ENCODE assay signal across 23 cellular contexts in genomic region chr20:22825546-22825945, GRCh38.
DNase-seq lines count a peak whose midpoint lies in the region; TF ChIP-seq lines count a peak whose summit lies in the region.
"Had no signal": no experiment of that assay in that cellular context is flagged by ENCODE, and none has a peak within 500 bp of the region (broad histone marks: within the 10 kb centered on the region; RNA-seq: fewer than 3 reads in every experiment).

No MANE protein-coding gene starts in this region.

- no peaks in the 10 kb centered on the region for H3K27me3 Mint-ChIP-seq in MCF 10A (ENCODE audit: insufficient read depth, unreplicated experiment)
- H3K27me3 Mint-ChIP-seq in type B pancreatic cell, result peaks cover 58% of the 10 kb centered on the region

- no peak overlapping the region for H3K4me3 ChIP-seq in smooth muscle cell
- H3K4me3 ChIP-seq in MG63, result no peak overlapping the region
- H3K4me3 ChIP-seq: SK-N-MC had no signal

- CTCF ChIA-PET in MCF 10A (lab: Yijun Ruan, JAX), result interaction anchor here (0.6 to 2.5 kb wide), 8 partner anchors 13 to 375 kb away, joined by 3 to 11 read pairs (median 4); no protein-coding TSS in a partner anchor

- peaks cover 6% of the 10 kb centered on the region for H3K36me3 Mint-ChIP-seq in MCF 10A (ENCODE audit: insufficient read depth, unreplicated experiment)
- H3K36me3 Mint-ChIP-seq in type B pancreatic cell, result no peaks in the 10 kb centered on the region
- H3K36me3 Mint-ChIP-seq: CD8-positive, alpha-beta T cell had no signal

- H3K27me3 ChIP-seq in smooth muscle cell (ENCODE audit: low read depth) (peaks cover 3% of the 10 kb centered on the region), MG63 (no peaks in the 10 kb centered on the region)

- H3K36me3 ChIP-seq in smooth muscle cell (ENCODE audit: low read depth) (no peaks in the 10 kb centered on the region), MG63 (no peaks in the 10 kb centered on the region)

- H3K27ac ChIP-seq in epithelial cell of prostate (peak overlapping the region; percentile 63), smooth muscle cell (ENCODE audit: low read depth) (no peak overlapping the region)
- H3K27ac ChIP-seq: KMS-11, SK-N-MC had no signal

- POLR2A ChIA-PET in MCF 10A (lab: Yijun Ruan, JAX), result interaction anchor here (0.6 to 2.9 kb wide), 12 partner anchors 9 to 525 kb away, joined by 3 to 11 read pairs (median 4); partner anchors contain the start of gene NXT1

- TF ChIP-seq CTCF in MCF 10A (IDR thresholded peaks at IDR 0.05; ENCODE audit: unreplicated experiment), result no peak
- no peak for TF ChIP-seq CTCF in type B pancreatic cell (conservative IDR thresholded peaks at IDR 0.05)
- no peak for TF ChIP-seq CTCF in smooth muscle cell (IDR thresholded peaks at IDR 0.05; ENCODE audit: borderline replicate concordance, insufficient read depth, poor library complexity, severe bottlenecking)

- no peaks in the 10 kb centered on the region for H3K4me1 ChIP-seq in smooth muscle cell (ENCODE audit: low read depth)

- H3K9me3 ChIP-seq in smooth muscle cell (replicated peaks; ENCODE audit: low read depth), result no peaks in the 10 kb centered on the region
- H3K9me3 ChIP-seq in MG63, result no peaks in the 10 kb centered on the region

- intact Hi-C loops in MCF 10A (cut with micrococcal nuclease), result no loop called here

- peaks cover 28% of the 10 kb centered on the region for H3K4me1 Mint-ChIP-seq in MCF 10A (ENCODE audit: insufficient read depth, unreplicated experiment)
- H3K4me1 Mint-ChIP-seq in type B pancreatic cell (ENCODE audit: unreplicated experiment), result peaks cover 41% of the 10 kb centered on the region

- no peaks in the 10 kb centered on the region for H3F3A ChIP-seq in smooth muscle cell (ENCODE audit: low read depth)

- no peaks in the 10 kb centered on the region for H3K9me3 Mint-ChIP-seq in MCF 10A (ENCODE audit: unreplicated experiment)
- peaks cover 5% of the 10 kb centered on the region for H3K9me3 Mint-ChIP-seq in type B pancreatic cell
- H3K9me3 Mint-ChIP-seq: CD8-positive, alpha-beta T cell had no signal

- no peak overlapping the region for H3K4me3 Mint-ChIP-seq in MCF 10A (ENCODE audit: unreplicated experiment)
- H3K4me3 Mint-ChIP-seq in type B pancreatic cell, result no peak overlapping the region
- H3K4me3 Mint-ChIP-seq: CD8-positive, alpha-beta T cell had no signal

- H3K9ac ChIP-seq in smooth muscle cell (ENCODE audit: low read depth), result no peak overlapping the region
- H3K9ac ChIP-seq: KMS-11 had no signal

- WGBS in smooth muscle cell (ENCODE audit: low lambda C conversion rate), result 79% methylated on average over 4 of the region's 4 CpGs

- BruUV-seq in MCF 10A (replicated peaks; lab: Mats Ljungman, UMichigan), result no TSS peak

- no peak overlapping the region for H2AFZ ChIP-seq in smooth muscle cell (ENCODE audit: low read depth)

- peak; percentile 13 for DNase-seq in Daoy (ENCODE audit: low read depth)
- DNase-seq in MCF 10A (ENCODE audit: unreplicated experiment), result peak; percentile 52
- no peak for DNase-seq in epithelial cell of prostate (ENCODE audit: low read depth, low spot score)
- peak; percentile 16 for DNase-seq in type B pancreatic cell (ENCODE audit: extremely low spot score, unreplicated experiment)
- no peak for DNase-seq in smooth muscle cell (lab: John Stamatoyannopoulos, UW; ENCODE audit: unreplicated experiment)
- DNase-seq in MG63, result no peak
- no peak for DNase-seq in cerebellar cortex (ENCODE audit: low spot score)
- DNase-seq: 8988T; AML-193; C1 segment of cervical spinal cord; Calu3; CD8-positive, alpha-beta T cell; DMS153; GF-D8; MV-4-11; NCI-H1694; NCI-H2081 treated with DMSO at 0.1 percent for 48 hours; NCI-H2171 treated with DMSO at 0.1 percent for 48 hours; NCI-H446 treated with DMSO at 0.1 percent for 48 hours; NCI-H526 treated with DMSO at 0.1 percent for 48 hours; SHP77 treated with DMSO at 0.1 percent for 48 hours had no signal

- H4K20me1 ChIP-seq in smooth muscle cell (ENCODE audit: low read depth), result no peaks in the 10 kb centered on the region

- H3K27ac Mint-ChIP-seq in MCF 10A (ENCODE audit: low read depth, unreplicated experiment) (peak overlapping the region; percentile 68), type B pancreatic cell (no peak overlapping the region)
- H3K27ac Mint-ChIP-seq: CD8-positive, alpha-beta T cell had no signal

- no peaks in the 10 kb centered on the region for H3K79me2 ChIP-seq in smooth muscle cell (ENCODE audit: low read depth)

- H3K4me2 ChIP-seq in smooth muscle cell, result no peak overlapping the region
- H3K4me2 ChIP-seq: KMS-11 had no signal

Comparison
In these comparisons a context has a peak if more than half of its experiments do, and no peak if none do; other contexts are left out.
1. DNase-seq: peak in Daoy (single experiment), MCF 10A (single experiment) and type B pancreatic cell (single experiment); none in epithelial cell of prostate (single experiment), smooth muscle cell (single experiment), MG63 (single experiment) and cerebellar cortex (single experiment).